ENCODE assay signal across 24 cellular contexts in the genomic region with DNA sequence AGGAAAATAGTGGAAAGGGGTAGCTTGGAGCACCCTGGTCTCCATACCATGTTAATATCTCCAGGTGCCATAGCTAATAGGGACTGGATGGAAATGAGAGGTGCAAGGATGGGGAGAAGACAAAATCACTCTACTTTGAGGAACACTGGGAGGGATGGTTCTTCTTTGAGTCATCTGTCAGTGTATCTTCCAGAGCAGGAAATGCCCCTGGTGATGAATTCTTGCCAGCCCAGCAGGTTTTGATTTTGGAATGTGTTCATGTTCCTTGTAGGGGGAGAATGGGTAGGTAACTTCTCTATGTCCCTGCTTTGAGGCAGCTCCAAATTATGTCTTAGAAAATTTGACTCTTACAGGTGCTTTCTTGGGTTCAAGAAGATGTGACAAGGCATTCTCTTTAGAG.
"Had no signal": no experiment of that assay in that cellular context is flagged by ENCODE, and none has a peak within 500 bp of the region (broad histone marks: within the 10 kb centered on the region; RNA-seq: fewer than 3 reads in every experiment).

No MANE protein-coding gene starts in this region.

- H3K9me3 ChIP-seq: breast epithelium, colonic mucosa, esophagus muscularis mucosa, gastroesophageal sphincter, pancreas, psoas muscle, right atrium auricular region, spleen, thoracic aorta, upper lobe of left lung had no signal

- H3K4me3 ChIP-seq: breast epithelium, colonic mucosa, dorsolateral prefrontal cortex, esophagus muscularis mucosa, gastroesophageal sphincter, pancreas, psoas muscle, right atrium auricular region, spleen, thoracic aorta, upper lobe of left lung had no signal

- ATAC-seq: activated T-cell treated with anti-CD3 and anti-CD28 coated beads, Interleukin-2, amount 50 U/mL, for 4 hours; effector memory CD8-positive, alpha-beta T cell; gastroesophageal sphincter; left cardiac atrium; pancreas; psoas muscle had no signal

- H3K4me1 ChIP-seq: breast epithelium, colonic mucosa, esophagus muscularis mucosa, gastroesophageal sphincter, pancreas, psoas muscle, right atrium auricular region, spleen, upper lobe of left lung had no signal

- H3K36me3 ChIP-seq: breast epithelium, colonic mucosa, esophagus muscularis mucosa, gastroesophageal sphincter, pancreas, right atrium auricular region, spleen, thoracic aorta, upper lobe of left lung had no signal

- H3K27me3 ChIP-seq: breast epithelium, colonic mucosa, dorsolateral prefrontal cortex, esophagus muscularis mucosa, gastroesophageal sphincter, pancreas, right atrium auricular region, spleen, upper lobe of left lung had no signal

- DNase-seq: activated CD4-positive, alpha-beta T cell treated with anti-CD3 and anti-CD28 coated beads for 1 hour; activated CD8-positive, alpha-beta memory T cell treated with anti-CD3 and anti-CD28 coated beads, Interleukin-2, amount 50 U/mL, for 48 hours; activated naive CD4-positive, alpha-beta T cell; activated naive CD8-positive, alpha-beta T cell treated with anti-CD3 and anti-CD28 coated beads for 36 hours; activated T-cell treated with anti-CD3 and anti-CD28 coated beads, Interleukin-2, amount 50 U/mL, for 4 hours; colonic mucosa; dorsolateral prefrontal cortex; effector memory CD8-positive, alpha-beta T cell; head of caudate nucleus; hypothalamus; left cardiac atrium; mesenchymal stem cell; nephron progenitor cell; pancreas; psoas muscle; spleen; stimulated activated CD4-positive, alpha-beta T cell treated with anti-CD3 and anti-CD28 coated beads, Interleukin-4, amount 100 ng/mL, for 1 hour; stimulated activated naive CD4-positive, alpha-beta T cell treated with Interleukin-2 at 50 U/mL for 16 hours; upper lobe of left lung had no signal

- H3K27ac ChIP-seq: breast epithelium, colonic mucosa, dorsolateral prefrontal cortex, esophagus muscularis mucosa, gastroesophageal sphincter, pancreas, psoas muscle, right atrium auricular region, spleen, thoracic aorta, upper lobe of left lung had no signal
